Comparison of ENCODE assay signal across 10 cellular contexts in the genomic region with DNA sequence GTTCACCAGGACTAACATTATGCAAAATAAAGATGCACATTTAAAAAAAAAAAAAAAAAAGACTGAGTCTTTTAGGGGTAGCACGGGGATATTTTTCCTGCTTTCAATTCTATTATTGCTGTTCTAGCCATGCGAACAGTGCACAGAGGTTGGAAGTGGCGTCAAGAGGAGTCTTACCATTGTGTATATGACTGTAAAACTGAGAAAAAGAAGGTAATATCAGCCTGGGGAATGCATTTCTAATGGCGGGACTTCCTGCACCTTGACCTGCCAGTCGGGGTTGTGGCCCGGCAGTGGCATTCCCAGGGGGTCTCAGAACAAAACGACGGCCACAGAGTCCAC. TPM values are rescaled to one million over a fixed set of nuclear protein-coding genes. Genes with fewer than 3 reads are reported as not detected.
DNase-seq lines count a peak whose midpoint lies in the region; ATAC-seq and TF ChIP-seq lines count a peak whose summit lies in the region.
"Had no signal": no experiment of that assay in that cellular context is flagged by ENCODE, and none has a peak within 500 bp of the region (broad histone marks: within the 10 kb centered on the region; RNA-seq: fewer than 3 reads in every experiment).

No MANE protein-coding gene starts in this region.

- peak; percentile 11 for DNase-seq in NCI-H1105 treated with DMSO at 0.1 percent for 48 hours (lab: John Stamatoyannopoulos, UW)
- DNase-seq in NCI-H1105 (lab: John Stamatoyannopoulos, UW), result no peak
- DNase-seq in WERI-Rb-1, result no peak
- no peak for DNase-seq in iPS DF 6.9 (ENCODE audit: low read depth, low spot score)
- DNase-seq in hypothalamus (lab: John Stamatoyannopoulos, UW), result no peak
- DNase-seq: activated CD8-positive, alpha-beta memory T cell treated with anti-CD3 and anti-CD28 coated beads, Interleukin-2, amount 50 U/mL, for 4 hours; NCI-H226 had no signal

- no peaks in the 10 kb centered on the region for H3K9me3 ChIP-seq in WERI-Rb-1 (ENCODE audit: severe bottlenecking)
- no peaks in the 10 kb centered on the region for H3K9me3 ChIP-seq in iPS DF 6.9 (ENCODE audit: control insufficient read depth, insufficient read depth, low read length)
- no peaks in the 10 kb centered on the region for H3K9me3 ChIP-seq in skeletal muscle satellite cell (replicated peaks; ENCODE audit: low read length)

- H3K4me2 ChIP-seq in skeletal muscle satellite cell (ENCODE audit: low read length), result peak overlapping the region; percentile 92

- ATAC-seq in GM21737 (IDR thresholded peaks at IDR 0.05; ENCODE audit: unreplicated experiment) (no peak), GM18520 (IDR thresholded peaks at IDR 0.05; ENCODE audit: unreplicated experiment) (no peak)

- H3K36me3 ChIP-seq in WERI-Rb-1, result no peaks in the 10 kb centered on the region
- no peaks in the 10 kb centered on the region for H3K36me3 ChIP-seq in iPS DF 6.9 (ENCODE audit: control insufficient read depth, insufficient read depth, low read length)
- no peaks in the 10 kb centered on the region for H3K36me3 ChIP-seq in skeletal muscle satellite cell (ENCODE audit: insufficient read depth, low read length)

- H3K27me3 ChIP-seq in WERI-Rb-1 (ENCODE audit: insufficient read depth, low read depth, severe bottlenecking), result no peaks in the 10 kb centered on the region
- peaks cover 81% of the 10 kb centered on the region for H3K27me3 ChIP-seq in iPS DF 6.9 (ENCODE audit: control insufficient read depth, insufficient read depth, low read length)
- peaks cover 84% of the 10 kb centered on the region for H3K27me3 ChIP-seq in skeletal muscle satellite cell (ENCODE audit: control insufficient read depth, insufficient read depth, low read length)

- no peak overlapping the region for H3K9ac ChIP-seq in skeletal muscle satellite cell (ENCODE audit: low read depth, low read length)

- TF ChIP-seq CTCF in WERI-Rb-1 (IDR thresholded peaks at IDR 0.05; ENCODE audit: low read depth, low read length), result no peak

- no CpG with 5 or more reads among the region's 8 CpGs for WGBS in iPS DF 6.9 (ENCODE audit: insufficient coverage, insufficient read length)

- H3K27ac ChIP-seq in WERI-Rb-1 (peak overlapping the region; percentile 81), iPS DF 6.9 (ENCODE audit: low read length) (no peak overlapping the region)

- peak overlapping the region; percentile 49 for H3K4me3 ChIP-seq in WERI-Rb-1 (ENCODE audit: low read depth, low read length)
- H3K4me3 ChIP-seq in iPS DF 6.9 (ENCODE audit: low read length), result peak overlapping the region; percentile 25; the same call in 1 of the 2 replicates
- peak overlapping the region; percentile 76 for H3K4me3 ChIP-seq in skeletal muscle satellite cell (ENCODE audit: low read length)

- H3K4me1 ChIP-seq in iPS DF 6.9 (ENCODE audit: control insufficient read depth, insufficient read depth, low read length), result no peaks in the 10 kb centered on the region
- H3K4me1 ChIP-seq in skeletal muscle satellite cell (ENCODE audit: control insufficient read depth, insufficient read depth, low read length), result peaks cover 14% of the 10 kb centered on the region

RNA-seq across cellular contexts. Expression of gene VAX2, which starts 13.2 kb away (rescaled TPM):
- total RNA-seq in skeletal muscle satellite cell (2012; rRNA removed), result 4.2 and 4.8 TPM in 2 replicates

RNA-seq across cellular contexts. Expression of gene ATP6V1B1, which starts 48.5 kb away (rescaled TPM):
- 1.3 TPM in 1 of 2 replicates, not detected in the other for total RNA-seq in skeletal muscle satellite cell (2012; rRNA removed)

RNA-seq across cellular contexts. Expression of gene CD207, which starts 51.6 kb away (rescaled TPM):
- total RNA-seq in skeletal muscle satellite cell (2012; rRNA removed), result 0.22 TPM in 1 of 2 replicates, not detected in the other

Comparison
In these comparisons a context has a peak if more than half of its experiments do, and no peak if none do; other contexts are left out.
1. H3K4me3 ChIP-seq: peak in every context shown above with its lines; median percentile 76 in skeletal muscle satellite cell; 49 in WERI-Rb-1; 25 in iPS DF 6.9.